Comparison of ENCODE assay signal across 8 cellular contexts in the genomic region with DNA sequence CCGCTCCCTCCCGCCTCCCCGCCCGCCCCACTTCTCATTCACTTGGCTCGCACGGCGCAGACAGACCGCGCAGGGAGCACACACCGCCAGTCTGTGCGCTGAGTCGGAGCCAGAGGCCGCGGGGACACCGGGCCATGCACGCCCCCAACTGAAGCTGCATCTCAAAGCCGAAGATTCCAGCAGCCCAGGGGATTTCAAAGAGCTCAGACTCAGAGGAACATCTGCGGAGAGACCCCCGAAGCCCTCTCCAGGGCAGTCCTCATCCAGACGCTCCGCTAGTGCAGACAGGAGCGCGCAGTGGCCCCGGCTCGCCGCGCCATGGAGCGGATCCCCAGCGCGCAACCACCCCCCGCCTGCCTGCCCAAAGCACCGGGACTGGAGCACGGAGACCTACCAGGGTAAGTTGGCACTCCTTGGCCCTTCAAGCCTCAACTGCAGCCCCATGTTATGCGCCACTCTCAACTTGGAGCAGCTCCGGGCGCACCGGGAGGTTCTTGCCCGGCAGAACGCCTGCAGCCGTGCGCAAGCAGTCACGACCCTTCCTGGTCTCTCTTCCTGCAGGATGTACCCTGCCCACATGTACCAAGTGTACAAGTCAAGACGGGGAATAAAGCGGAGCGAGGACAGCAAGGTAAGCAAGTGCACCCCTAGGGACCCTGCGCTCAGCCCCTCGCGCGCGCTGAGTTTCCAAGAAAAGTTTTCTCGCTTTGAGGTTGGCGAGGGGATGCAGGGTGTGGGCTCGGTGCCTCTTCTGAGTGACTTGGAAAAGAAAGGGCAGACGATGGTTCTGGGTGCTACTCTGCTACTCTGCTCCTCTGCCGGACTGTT. TPM values are rescaled to one million over a fixed set of nuclear protein-coding genes. Genes with fewer than 3 reads are reported as not detected.
A peak's percentile ranks its signal among the peaks of the same experiment; 100 is the strongest.
DNase-seq lines count a peak whose midpoint lies in the region; ATAC-seq, FAIRE-seq and TF ChIP-seq lines count a peak whose summit lies in the region.

Gene BHLHE40 (plus strand): TSS at position 37 of the 828 bp plus-strand sequence. CDS start 282 bp downstream, at position 319.

- H3K27ac Mint-ChIP-seq in activated CD8-positive, alpha-beta memory T cell treated with anti-CD3 and anti-CD28 coated beads, Interleukin-2, amount 10 ng/mL, durations not matched to agents 7 days and 5 days, result peak within 1 kb of the TSS; percentile 99

- no peaks in the 10 kb centered on the region for H3K27me3 Mint-ChIP-seq in activated CD8-positive, alpha-beta memory T cell treated with anti-CD3 and anti-CD28 coated beads, Interleukin-2, amount 10 ng/mL, durations not matched to agents 7 days and 5 days

- no peak for TF ChIP-seq EP300 in gastroesophageal sphincter (IDR thresholded peaks at IDR 0.05)

- no peaks in the 10 kb centered on the region for H3K27me3 ChIP-seq in gastroesophageal sphincter
- H3K27me3 ChIP-seq in osteoblast (ENCODE audit: insufficient read depth, low read length), result no peaks in the 10 kb centered on the region

- H3K79me2 ChIP-seq in osteoblast (ENCODE audit: insufficient read depth, low read length), result peaks cover 51% of the 10 kb centered on the region

- peak within 1 kb of the TSS; percentile 20 for H2AFZ ChIP-seq in osteoblast (ENCODE audit: low read length)

- 0% methylated on average over 1 to 7 of the region's 55 CpGs for WGBS in gastroesophageal sphincter (ENCODE audit: low coverage in 1 of 2), 2 donors

- peaks cover 44% of the 10 kb centered on the region for H3K4me1 Mint-ChIP-seq in activated CD8-positive, alpha-beta memory T cell treated with anti-CD3 and anti-CD28 coated beads, Interleukin-2, amount 10 ng/mL, durations not matched to agents 7 days and 5 days

- H3K4me1 ChIP-seq in gastroesophageal sphincter (peaks cover 0 to 68% (median 46%) of the 10 kb centered on the region in 3 donors), osteoblast (ENCODE audit: insufficient read depth, low read length) (peaks cover 50% of the 10 kb centered on the region)

- H3K27ac ChIP-seq in gastroesophageal sphincter (peak within 1 kb of the TSS; percentile 95 to 100 (median 96)), osteoblast (ENCODE audit: low read depth, low read length) (peak within 1 kb of the TSS; percentile 99)

- H3K36me3 ChIP-seq in gastroesophageal sphincter, result peaks cover 0 to 11% of the 10 kb centered on the region in 2 donors
- peaks cover 39% of the 10 kb centered on the region for H3K36me3 ChIP-seq in osteoblast (ENCODE audit: insufficient read depth, low read length)

- FAIRE-seq in HTR-8/SVneo (lab: Jason Lieb, UNC), result no peak

- no peaks in the 10 kb centered on the region for H3K9me3 Mint-ChIP-seq in activated CD8-positive, alpha-beta memory T cell treated with anti-CD3 and anti-CD28 coated beads, Interleukin-2, amount 10 ng/mL, durations not matched to agents 7 days and 5 days (ENCODE audit: low read depth)

- H3K36me3 Mint-ChIP-seq in activated CD8-positive, alpha-beta memory T cell treated with anti-CD3 and anti-CD28 coated beads, Interleukin-2, amount 10 ng/mL, durations not matched to agents 7 days and 5 days, result peaks cover 55% of the 10 kb centered on the region

- CTCF ChIA-PET in activated CD8-positive, alpha-beta memory T cell treated with anti-CD3 and anti-CD28 coated beads, Interleukin-2, amount 10 ng/mL, durations not matched to agents 7 days and 5 days (lab: Charles Lee), result interaction anchor here (0.9 to 13.2 kb wide), 24 partner anchors 8 to 267 kb away, joined by 3 to 212 read pairs (median 6); no protein-coding TSS in a partner anchor

- peak within 1 kb of the TSS; percentile 96 for H3K4me3 ChIP-seq in AG10803 (ENCODE audit: low read length)
- H3K4me3 ChIP-seq in gastroesophageal sphincter, result peak within 1 kb of the TSS; percentile 62 to 86
- peak within 1 kb of the TSS; percentile 88 for H3K4me3 ChIP-seq in osteoblast (ENCODE audit: insufficient read depth, low read length)

- H4K20me1 ChIP-seq in osteoblast (ENCODE audit: insufficient read depth, low read length), result peaks cover 20% of the 10 kb centered on the region

- peak within 1 kb of the TSS; percentile 93 for H3K4me3 Mint-ChIP-seq in activated CD8-positive, alpha-beta memory T cell treated with anti-CD3 and anti-CD28 coated beads, Interleukin-2, amount 10 ng/mL, durations not matched to agents 7 days and 5 days

- DNase-seq in AG10803 (ENCODE audit: low read depth) (no peak), osteoblast (ENCODE audit: insufficient read length, low spot score, missing footprints) (no peak), HTR-8/SVneo (ENCODE audit: insufficient read length, low spot score) (no peak), kidney glomerular epithelial cell (lab: John Stamatoyannopoulos, UW) (no peak)
- no peak for DNase-seq in activated CD8-positive, alpha-beta memory T cell treated with anti-CD3 and anti-CD28 coated beads, Interleukin-2, amount 10 ng/mL, durations not matched to agents 7 days and 5 days

- ATAC-seq in GM18909 (IDR thresholded peaks at IDR 0.05; ENCODE audit: poor library complexity, unreplicated experiment) (peak; percentile 4), HG03571 (IDR thresholded peaks at IDR 0.05; ENCODE audit: unreplicated experiment) (peak; percentile 3), gastroesophageal sphincter (no peak)
- ATAC-seq in activated CD8-positive, alpha-beta memory T cell treated with anti-CD3 and anti-CD28 coated beads, Interleukin-2, amount 10 ng/mL, durations not matched to agents 7 days and 5 days, result peak; percentile 17

- TF ChIP-seq CTCF in AG10803 (conservative IDR thresholded peaks at IDR 0.05; ENCODE audit: low read length), result no peak
- TF ChIP-seq CTCF in gastroesophageal sphincter (IDR thresholded peaks at IDR 0.05), result no peak
- no peak for TF ChIP-seq CTCF in osteoblast (IDR thresholded peaks at IDR 0.05; ENCODE audit: extremely low read depth, low read depth, low read length)

- peak within 1 kb of the TSS; percentile 92 for H3K4me2 ChIP-seq in osteoblast (ENCODE audit: insufficient read depth, low read length)

- H3K9me3 ChIP-seq in gastroesophageal sphincter (no peaks in the 10 kb centered on the region), osteoblast (ENCODE audit: low read depth, low read length) (no peaks in the 10 kb centered on the region)

- TF ChIP-seq POLR2A in gastroesophageal sphincter (IDR thresholded peaks at IDR 0.05), result peak; percentile 51 to 83

RNA-seq across cellular contexts. Expression of gene BHLHE40, which starts in this region (rescaled TPM):
- total RNA-seq in activated CD8-positive, alpha-beta memory T cell treated with anti-CD3 and anti-CD28 coated beads, Interleukin-2, amount 10 ng/mL, durations not matched to agents 7 days and 5 days, result 100 to 1,000 TPM; 281 to 491 TPM
- 10 to 100 TPM in 3 of 4 donors, 1 to 10 TPM in 1; 7.8 to 46.0 (median 14.0) TPM for total RNA-seq in gastroesophageal sphincter
- 70.2 and 71.9 TPM in 2 replicates for total RNA-seq in osteoblast
